In genomic region chr6:52049252-52050050, GRCh38 we compare ENCODE assay signal across 8 cellular contexts. TPM values are rescaled to one million over a fixed set of nuclear protein-coding genes. Genes with fewer than 3 reads are reported as not detected.
DNase-seq lines count a peak whose midpoint lies in the region; ATAC-seq, FAIRE-seq and TF ChIP-seq lines count a peak whose summit lies in the region.

No MANE protein-coding gene starts in this region.

- TF ChIP-seq POLR2A in K562 (conservative IDR thresholded peaks at IDR 0.05) (no peak), HepG2 (IDR thresholded peaks at IDR 0.05; ENCODE audit: insufficient read depth in 1 of 2, low read depth in 2 of 2, low read length in 2 of 2) (no peak)

- H3K27me3 ChIP-seq in H7 (ENCODE audit: control insufficient read depth, insufficient read depth, low read length) (no peaks in the 10 kb centered on the region; the same call in 1 of the 2 replicates), K562 (ENCODE audit: control insufficient read depth in 2 of 2, insufficient read depth in 2 of 2, low read length in 2 of 2) (no peaks in the 10 kb centered on the region; a peak in 1 of 5 replicates), HepG2 (ENCODE audit: control insufficient read depth in 1 of 2, insufficient read depth in 2 of 2, low read length in 2 of 2) (no peaks in the 10 kb centered on the region; a peak in 1 of 5 replicates)

- no TSS peak for BruUV-seq in K562 (replicated peaks; lab: Mats Ljungman, UMichigan)
- BruUV-seq in HepG2 (replicated peaks; lab: Mats Ljungman, UMichigan): no TSS peak

- no peaks in the 10 kb centered on the region for H4K20me1 ChIP-seq in K562 (replicated peaks; ENCODE audit: control insufficient read depth, insufficient read depth, low read length)
- no peaks in the 10 kb centered on the region for H4K20me1 ChIP-seq in HepG2 (ENCODE audit: insufficient read depth, low read length)

- TF ChIP-seq RAD21 in K562 (CRISPR knock-in tag; conservative IDR thresholded peaks at IDR 0.05 in 1 of 2, IDR thresholded peaks at IDR 0.05 in 1 of 2): peak; percentile 57 to 67
- TF ChIP-seq RAD21 in HepG2 (CRISPR knock-in tag; IDR thresholded peaks at IDR 0.05): no peak

- POLR2A ChIA-PET in K562 (lab: Yijun Ruan, JAX): interaction anchor here (1.2 kb wide), 1 partner anchor 12 kb away, joined by 6 read pairs; no protein-coding TSS in a partner anchor
- POLR2A ChIA-PET in HepG2 (lab: Yijun Ruan, JAX): no interaction called here

- peak; percentile 85 for FAIRE-seq in K562 (lab: Jason Lieb, UNC)
- peak; percentile 86 for FAIRE-seq in HepG2 (lab: Jason Lieb, UNC)

- CTCF ChIA-PET in K562 (lab: Yijun Ruan, JAX; ENCODE audit: low intra/inter-chr PET ratio) (interaction anchor here (1.5 kb wide), 1 partner anchor 1234 kb away, joined by 5 read pairs; no protein-coding TSS in a partner anchor), HepG2 (lab: Yijun Ruan, JAX; ENCODE audit: low intra/inter-chr PET ratio, low total read pairs) (interaction anchor here (1.0 kb wide), 1 partner anchor 1233 kb away, joined by 3 read pairs; no protein-coding TSS in a partner anchor)

- H3K4me2 ChIP-seq in K562 (ENCODE audit: insufficient read depth, low read length) (no peak overlapping the region), HepG2 (ENCODE audit: low read depth, low read length) (no peak overlapping the region)

- peak; percentile 43 to 72 (median 61); a peak in 5 of 6 replicates for TF ChIP-seq CTCF in K562 (IDR thresholded peaks at IDR 0.05 in 2 of 3, conservative IDR thresholded peaks at IDR 0.05 in 1 of 3; ENCODE audit: insufficient read depth in 2 of 3, low read depth in 1 of 3, low read length in 3 of 3)
- peak; percentile 67 for TF ChIP-seq CTCF in HepG2 (CRISPR knock-in tag; IDR thresholded peaks at IDR 0.05)

- ATAC-seq in K562: peak; percentile 70
- ATAC-seq in HepG2: peak; percentile 74
- ATAC-seq in GM19452 (IDR thresholded peaks at IDR 0.05; ENCODE audit: unreplicated experiment): no peak
- no peak for ATAC-seq in HG03460 (IDR thresholded peaks at IDR 0.05; ENCODE audit: unreplicated experiment)

- no peaks in the 10 kb centered on the region for H3K36me3 ChIP-seq in H7 (replicated peaks; ENCODE audit: control insufficient read depth, insufficient read depth, low read length)
- H3K36me3 ChIP-seq in K562 (ENCODE audit: control insufficient read depth, insufficient read depth, low read length): no peaks in the 10 kb centered on the region
- H3K36me3 ChIP-seq in HepG2 (replicated peaks in 1 of 2; ENCODE audit: control insufficient read depth in 1 of 2, insufficient read depth in 2 of 2, low read length in 2 of 2): no peaks in the 10 kb centered on the region

- H3K9me3 ChIP-seq in K562 (replicated peaks; ENCODE audit: control insufficient read depth, insufficient read depth, low read depth, low read length): no peaks in the 10 kb centered on the region
- H3K9me3 ChIP-seq in HepG2 (ENCODE audit: low read length): no peaks in the 10 kb centered on the region

- TF ChIP-seq EP300 in K562 (IDR thresholded peaks at IDR 0.05; ENCODE audit: low read length) (no peak), HepG2 (IDR thresholded peaks at IDR 0.05; ENCODE audit: low read depth in 2 of 2, low read length in 2 of 2) (no peak), HepG2 (CRISPR knock-in tag; IDR thresholded peaks at IDR 0.05; ENCODE audit: borderline replicate concordance) (no peak)

- in situ Hi-C loops in K562 (cut with MboI) (no loop called here), HepG2 (cut with HindIII; ENCODE audit: extremely low pct_ligation_motif_present, low pct_unique_long_range_greater_than_20kb) (no loop called here)

- H3K4me3 ChIP-seq in H7 (ENCODE audit: insufficient read depth, low read depth, low read length): no peak overlapping the region
- no peak overlapping the region for H3K4me3 ChIP-seq in K562
- no peak overlapping the region for H3K4me3 ChIP-seq in HepG2 (replicated peaks in 1 of 3; ENCODE audit: insufficient read depth in 1 of 3, low read depth in 2 of 3, low read length in 3 of 3)

- H3K4me1 ChIP-seq in K562 (replicated peaks in 1 of 2; ENCODE audit: control insufficient read depth in 2 of 2, insufficient read depth in 2 of 2, low read length in 2 of 2) (no peaks in the 10 kb centered on the region), HepG2 (ENCODE audit: insufficient read depth, low read length) (no peaks in the 10 kb centered on the region)

- DNase-seq in DMS 273 (lab: John Stamatoyannopoulos, UW; ENCODE audit: unreplicated experiment) (peak; percentile 47), DMS 273 treated with DMSO at 0.1 percent for 48 hours (lab: John Stamatoyannopoulos, UW) (no peak), H7 (peak; percentile 21), NCI-H2171 treated with DMSO at 0.1 percent for 48 hours (lab: John Stamatoyannopoulos, UW) (peak; percentile 21), K562 (ENCODE audit: extremely low read depth in 1 of 4, low spot score in 3 of 4) (peak; percentile 36 to 48 (median 38)), HepG2 (ENCODE audit: low spot score) (peak; percentile 33)

- 0% methylated on average over 3 of the region's 3 CpGs for WGBS in K562 (ENCODE audit: insufficient coverage, low coverage, missing lambda C conversion rate)
- WGBS in HepG2 (ENCODE audit: low lambda C conversion rate): 2% methylated on average over 3 of the region's 3 CpGs

- H3K9ac ChIP-seq in K562 (ENCODE audit: insufficient read depth in 1 of 2, low read depth in 2 of 2, low read length in 2 of 2) (no peak overlapping the region), HepG2 (ENCODE audit: insufficient read depth, low read depth, low read length) (no peak overlapping the region)

- intact Hi-C loops in K562 (cut with micrococcal nuclease) (loop anchor here (1.0 kb wide), 1 partner anchor 28 kb away; no protein-coding TSS in a partner anchor), HepG2 (cut with micrococcal nuclease; ENCODE audit: unreplicated experiment) (loop anchor here (1.0 kb wide), 1 partner anchor 1233 kb away; no protein-coding TSS in a partner anchor)

- H3K9me1 ChIP-seq in K562 (ENCODE audit: control insufficient read depth, insufficient read depth, low read length): no peaks in the 10 kb centered on the region

- H3K79me2 ChIP-seq in K562 (ENCODE audit: control insufficient read depth, insufficient read depth, low read length): no peaks in the 10 kb centered on the region
- no peaks in the 10 kb centered on the region for H3K79me2 ChIP-seq in HepG2 (ENCODE audit: insufficient read depth, low read length)

- no peak overlapping the region for H2AFZ ChIP-seq in K562 (ENCODE audit: low read depth, low read length)
- no peak overlapping the region for H2AFZ ChIP-seq in HepG2 (ENCODE audit: low read length)

- no peak overlapping the region for H3K27ac ChIP-seq in K562 (ENCODE audit: extremely low read depth, low read depth, low read length)
- H3K27ac ChIP-seq in HepG2 (ENCODE audit: extremely low read length, insufficient read depth, low read length): no peak overlapping the region

TF ChIP-seq in HepG2, 621 proteins besides CTCF, POLR2A, EP300 and RAD21 (continues in another document):
- peak; percentile 37; the same call in 1 of the 2 replicates for TF ChIP-seq SMC3 (IDR thresholded peaks at IDR 0.05; ENCODE audit: low read length)
- no peak for TF ChIP-seq CAMTA2 (CRISPR knock-in tag; IDR thresholded peaks at IDR 0.05; ENCODE audit: borderline replicate concordance)

RNA-seq across cellular contexts. Expression of gene PKHD1, which starts 38.0 kb away (rescaled TPM):
- 0.14 and 0.15 TPM in 2 replicates for total RNA-seq in H7 (2014; rRNA removed; shearing (Covaris generic))
- 0.05 and 0.07 TPM in 2 replicates for total RNA-seq in K562 (2011; cell fraction: chromatin; rRNA removed; ENCODE audit: low replicate concordance)
- under 0.01 TPM in 2 replicates for total RNA-seq in K562 (2011; cell fraction: nucleolus; rRNA removed)
- under 0.01 TPM in 1 of 2 replicates, not detected in the other for total RNA-seq in K562 (2011; cell fraction: nucleoplasm; rRNA removed)
- total RNA-seq in K562 (2014; rRNA removed): not detected in 2 replicates
- under 0.01 TPM in 1 of 2 replicates, not detected in the other for total RNA-seq in K562 (2014; rRNA removed; fragmentation: Illumina TruSeq; extraction: Trizol)
- total RNA-seq in K562 (2015; rRNA removed; fragmentation: Illumina TruSeq; extraction: Trizol): 0.04 TPM in 1 of 2 replicates, not detected in the other
- total RNA-seq in K562 (2021): 0.02 TPM in 1 of 2 replicates, not detected in the other
- polyA plus RNA-seq in K562 (2011; rRNA removed): under 0.01 and 0.01 TPM in 2 replicates
- polyA plus RNA-seq in K562 (2011; cell fraction: cytosol; rRNA removed): not detected in 2 replicates
- polyA plus RNA-seq in K562 (2011; cell fraction: nucleus; rRNA removed): 0.01 and 0.06 TPM in 2 replicates
- 0.01 and 0.04 TPM in 2 replicates for polyA plus RNA-seq in K562 (2012)
- 0.01 TPM in 1 of 2 replicates, not detected in the other for polyA plus RNA-seq in K562 (2014; fragmentation: Illumina TruSeq; extraction: Trizol)
- not detected for polyA plus RNA-seq in K562 (2014; fragmentation: Nextera tagmentation; extraction: Ambion mirVana)
- polyA plus RNA-seq in K562 (2014; rRNA removed): 0.01 TPM in 1 of 2 replicates, not detected in the other
- 0.04 TPM in 1 of 2 replicates, not detected in the other for polyA minus RNA-seq in K562 (2011; rRNA and poly(A)+ RNA removed)
- not detected in 2 replicates for polyA minus RNA-seq in K562 (2011; cell fraction: cytosol; rRNA and poly(A)+ RNA removed)
- under 0.01 TPM in 1 of 2 replicates, not detected in the other for polyA minus RNA-seq in K562 (2011; cell fraction: nucleus; rRNA and poly(A)+ RNA removed)
- total RNA-seq in HepG2 (2016; rRNA removed; fragmentation: Illumina TruSeq; extraction: Trizol): 0.10 and 0.13 TPM in 2 replicates
- total RNA-seq in HepG2 (2016; cell fraction: cytosol; rRNA removed; fragmentation: Illumina TruSeq; extraction: Trizol; ENCODE audit: low read depth): under 0.01 and 0.10 TPM in 2 replicates
- total RNA-seq in HepG2 (2016; cell fraction: insoluble cytoplasmic fraction; rRNA removed; fragmentation: Illumina TruSeq; extraction: Trizol): 0.03 and 0.15 TPM in 2 replicates
- total RNA-seq in HepG2 (2016; cell fraction: membrane; rRNA removed; fragmentation: Illumina TruSeq; extraction: Trizol): 0.07 and 0.09 TPM in 2 replicates
- 0.31 and 0.43 TPM in 2 replicates for total RNA-seq in HepG2 (2016; cell fraction: nucleus; rRNA removed; fragmentation: Illumina TruSeq; extraction: Trizol)
- 0.01 TPM in 2 replicates for polyA plus RNA-seq in HepG2 (2011; rRNA removed)
- under 0.01 and 0.01 TPM in 2 replicates for polyA plus RNA-seq in HepG2 (2011; cell fraction: cytosol; rRNA removed)
- 0.03 TPM in 2 replicates for polyA plus RNA-seq in HepG2 (2011; cell fraction: nucleus; rRNA removed)
- 0.01 and 0.04 TPM in 2 replicates for polyA plus RNA-seq in HepG2 (2012)
- polyA plus RNA-seq in HepG2 (2016; cell fraction: cytosol; fragmentation: Illumina TruSeq; extraction: Trizol; ENCODE audit: low read depth): not detected in 2 replicates
- polyA plus RNA-seq in HepG2 (2016; cell fraction: insoluble cytoplasmic fraction; fragmentation: Illumina TruSeq; extraction: Trizol; ENCODE audit: low read depth): 0.03 TPM in 1 of 2 replicates, not detected in the other
- polyA plus RNA-seq in HepG2 (2016; cell fraction: membrane; fragmentation: Illumina TruSeq; extraction: Trizol; ENCODE audit: low read depth): not detected in 2 replicates
- polyA plus RNA-seq in HepG2 (2016; cell fraction: nucleus; fragmentation: Illumina TruSeq; extraction: Trizol; ENCODE audit: insufficient read depth, low read depth): 0.07 and 0.16 TPM in 2 replicates
- polyA minus RNA-seq in HepG2 (2011; rRNA and poly(A)+ RNA removed; ENCODE audit: low replicate concordance): 0.02 TPM in 1 of 2 replicates, not detected in the other
- not detected in 2 replicates for polyA minus RNA-seq in HepG2 (2011; cell fraction: cytosol; rRNA and poly(A)+ RNA removed)
- 0.12 and 0.13 TPM in 2 replicates for polyA minus RNA-seq in HepG2 (2011; cell fraction: nucleus; rRNA and poly(A)+ RNA removed)

Comparison
In these comparisons a context has a peak if more than half of its experiments do, and no peak if none do; other contexts are left out.
1. ATAC-seq: peak in K562 (single experiment) and HepG2 (single experiment); none in GM19452 (single experiment) and HG03460 (single experiment).